Comparison of ENCODE assay signal across 1 cellular context in the genomic region with DNA sequence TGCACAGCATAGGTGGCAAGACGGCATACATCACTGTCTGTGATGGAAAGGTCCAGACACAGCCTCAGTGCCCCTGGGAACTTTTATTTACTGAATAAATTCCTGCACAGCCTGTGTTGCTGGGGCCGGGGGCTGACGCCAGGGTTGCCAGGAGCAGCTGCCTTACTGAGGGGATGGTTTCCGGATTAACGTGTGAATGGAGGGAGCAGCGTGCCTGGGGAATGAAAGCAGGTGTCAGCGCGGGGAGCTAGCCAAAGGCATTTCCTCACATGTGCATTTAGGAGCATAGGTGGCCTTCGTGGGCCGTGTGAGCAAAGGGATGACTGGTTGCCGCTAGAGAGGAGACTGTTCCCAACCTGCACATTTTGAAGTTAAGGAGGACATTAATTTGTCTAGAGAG.
TF ChIP-seq lines count a peak whose summit lies in the region.

No MANE protein-coding gene starts in this region.

TF ChIP-seq in WTC11, 78 proteins besides CTCF, POLR2A, EP300 and RAD21 (continued from another document):
- TF ChIP-seq ARID4B (CRISPR knock-in tag; IDR thresholded peaks at IDR 0.05; ENCODE audit: borderline replicate concordance) (no peak), ETV6 (CRISPR knock-in tag; IDR thresholded peaks at IDR 0.05) (no peak), NFYB (CRISPR knock-in tag; conservative IDR thresholded peaks at IDR 0.05; ENCODE audit: low read depth) (no peak), NR3C1 (CRISPR knock-in tag; conservative IDR thresholded peaks at IDR 0.05; ENCODE audit: low read depth) (no peak), CBFB (CRISPR knock-in tag; IDR thresholded peaks at IDR 0.05; ENCODE audit: low read depth) (no peak), MLX (CRISPR knock-in tag; IDR thresholded peaks at IDR 0.05) (no peak), GTF2I (CRISPR knock-in tag; conservative IDR thresholded peaks at IDR 0.05) (no peak), FOXP1 (CRISPR knock-in tag; IDR thresholded peaks at IDR 0.05; ENCODE audit: borderline replicate concordance) (no peak), CREB1 (CRISPR knock-in tag; IDR thresholded peaks at IDR 0.05) (no peak), ZNF396 (CRISPR knock-in tag; IDR thresholded peaks at IDR 0.05; ENCODE audit: borderline replicate concordance) (no peak), NR1H2 (CRISPR knock-in tag; IDR thresholded peaks at IDR 0.05) (no peak), EMX1 (CRISPR knock-in tag; IDR thresholded peaks at IDR 0.05) (no peak), FOXP4 (CRISPR knock-in tag; IDR thresholded peaks at IDR 0.05) (0 out of 2 replicates have a peak, but pooled peaks have one; percentile 54), NFE2L1 (CRISPR knock-in tag; IDR thresholded peaks at IDR 0.05) (peak; percentile 45; the same call in 1 of the 2 replicates), ZNF416 (CRISPR knock-in tag; IDR thresholded peaks at IDR 0.05) (no peak), CDX4 (CRISPR knock-in tag; IDR thresholded peaks at IDR 0.05; ENCODE audit: borderline replicate concordance) (no peak), PRDM15 (CRISPR knock-in tag; IDR thresholded peaks at IDR 0.05) (no peak), TP53 (CRISPR knock-in tag; IDR thresholded peaks at IDR 0.05) (0 out of 2 replicates have a peak, but pooled peaks have one; percentile 55)
- TF ChIP-seq, protein P1, sequence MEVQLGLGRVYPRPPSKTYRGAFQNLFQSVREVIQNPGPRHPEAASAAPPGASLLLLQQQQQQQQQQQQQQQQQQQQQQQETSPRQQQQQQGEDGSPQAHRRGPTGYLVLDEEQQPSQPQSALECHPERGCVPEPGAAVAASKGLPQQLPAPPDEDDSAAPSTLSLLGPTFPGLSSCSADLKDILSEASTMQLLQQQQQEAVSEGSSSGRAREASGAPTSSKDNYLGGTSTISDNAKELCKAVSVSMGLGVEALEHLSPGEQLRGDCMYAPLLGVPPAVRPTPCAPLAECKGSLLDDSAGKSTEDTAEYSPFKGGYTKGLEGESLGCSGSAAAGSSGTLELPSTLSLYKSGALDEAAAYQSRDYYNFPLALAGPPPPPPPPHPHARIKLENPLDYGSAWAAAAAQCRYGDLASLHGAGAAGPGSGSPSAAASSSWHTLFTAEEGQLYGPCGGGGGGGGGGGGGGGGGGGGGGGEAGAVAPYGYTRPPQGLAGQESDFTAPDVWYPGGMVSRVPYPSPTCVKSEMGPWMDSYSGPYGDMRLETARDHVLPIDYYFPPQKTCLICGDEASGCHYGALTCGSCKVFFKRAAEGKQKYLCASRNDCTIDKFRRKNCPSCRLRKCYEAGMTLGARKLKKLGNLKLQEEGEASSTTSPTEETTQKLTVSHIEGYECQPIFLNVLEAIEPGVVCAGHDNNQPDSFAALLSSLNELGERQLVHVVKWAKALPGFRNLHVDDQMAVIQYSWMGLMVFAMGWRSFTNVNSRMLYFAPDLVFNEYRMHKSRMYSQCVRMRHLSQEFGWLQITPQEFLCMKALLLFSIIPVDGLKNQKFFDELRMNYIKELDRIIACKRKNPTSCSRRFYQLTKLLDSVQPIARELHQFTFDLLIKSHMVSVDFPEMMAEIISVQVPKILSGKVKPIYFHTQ (CRISPR knock-in tag; IDR thresholded peaks at IDR 0.05): no peak
- TF ChIP-seq, protein P2, sequence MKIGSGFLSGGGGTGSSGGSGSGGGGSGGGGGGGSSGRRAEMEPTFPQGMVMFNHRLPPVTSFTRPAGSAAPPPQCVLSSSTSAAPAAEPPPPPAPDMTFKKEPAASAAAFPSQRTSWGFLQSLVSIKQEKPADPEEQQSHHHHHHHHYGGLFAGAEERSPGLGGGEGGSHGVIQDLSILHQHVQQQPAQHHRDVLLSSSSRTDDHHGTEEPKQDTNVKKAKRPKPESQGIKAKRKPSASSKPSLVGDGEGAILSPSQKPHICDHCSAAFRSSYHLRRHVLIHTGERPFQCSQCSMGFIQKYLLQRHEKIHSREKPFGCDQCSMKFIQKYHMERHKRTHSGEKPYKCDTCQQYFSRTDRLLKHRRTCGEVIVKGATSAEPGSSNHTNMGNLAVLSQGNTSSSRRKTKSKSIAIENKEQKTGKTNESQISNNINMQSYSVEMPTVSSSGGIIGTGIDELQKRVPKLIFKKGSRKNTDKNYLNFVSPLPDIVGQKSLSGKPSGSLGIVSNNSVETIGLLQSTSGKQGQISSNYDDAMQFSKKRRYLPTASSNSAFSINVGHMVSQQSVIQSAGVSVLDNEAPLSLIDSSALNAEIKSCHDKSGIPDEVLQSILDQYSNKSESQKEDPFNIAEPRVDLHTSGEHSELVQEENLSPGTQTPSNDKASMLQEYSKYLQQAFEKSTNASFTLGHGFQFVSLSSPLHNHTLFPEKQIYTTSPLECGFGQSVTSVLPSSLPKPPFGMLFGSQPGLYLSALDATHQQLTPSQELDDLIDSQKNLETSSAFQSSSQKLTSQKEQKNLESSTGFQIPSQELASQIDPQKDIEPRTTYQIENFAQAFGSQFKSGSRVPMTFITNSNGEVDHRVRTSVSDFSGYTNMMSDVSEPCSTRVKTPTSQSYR (CRISPR knock-in tag; IDR thresholded peaks at IDR 0.05): 0 out of 2 replicates have a peak, but pooled peaks have one; percentile 64
